9 cellular contexts compared by ENCODE assay signal in genomic region chr4:102809190-102809589, GRCh38. TPM values are rescaled to one million over a fixed set of nuclear protein-coding genes. Genes with fewer than 3 reads are reported as not detected.
DNase-seq lines count a peak whose midpoint lies in the region; ATAC-seq and TF ChIP-seq lines count a peak whose summit lies in the region.
"Had no signal": no experiment of that assay in that cellular context is flagged by ENCODE, and none has a peak within 500 bp of the region (broad histone marks: within the 10 kb centered on the region; RNA-seq: fewer than 3 reads in every experiment).

No MANE protein-coding gene starts in this region.

- CTCF ChIA-PET in CD8-positive, alpha-beta memory T cell (lab: Charles Lee): interaction anchor here (1.0 to 1.8 kb wide), 2 partner anchors 10 to 16 kb away, joined by 3 to 5 read pairs; no protein-coding TSS in a partner anchor
- CTCF ChIA-PET in mammary epithelial cell (lab: Charles Lee; ENCODE audit: low non-redundant PET): no interaction called here

- H3K4me1 Mint-ChIP-seq in CD8-positive, alpha-beta memory T cell: peaks cover 76 to 96% (median 92%) of the 10 kb centered on the region in 3 donors
- peaks cover 71 to 88% of the 10 kb centered on the region in 2 donors for H3K4me1 Mint-ChIP-seq in immature natural killer cell

- no peaks in the 10 kb centered on the region for H3K9me3 ChIP-seq in CD8-positive, alpha-beta memory T cell (ENCODE audit: low read length)
- no peaks in the 10 kb centered on the region for H3K9me3 ChIP-seq in mammary epithelial cell (replicated peaks; ENCODE audit: insufficient read depth, low read length)

- no peak overlapping the region for H3K56ac ChIP-seq in mesendoderm (ENCODE audit: low read length)

- H3K27ac Mint-ChIP-seq in CD8-positive, alpha-beta memory T cell: peak overlapping the region in 7 of 8 donors; percentile 16 to 74 (median 48)
- peak overlapping the region in 5 of 6 donors; percentile 1 to 67 (median 33) for H3K27ac Mint-ChIP-seq in immature natural killer cell

- H3K4me3 ChIP-seq in CD8-positive, alpha-beta memory T cell (ENCODE audit: low read length): no peak overlapping the region
- H3K4me3 ChIP-seq in NB4 (ENCODE audit: low read depth, low read length): no peak overlapping the region
- H3K4me3 ChIP-seq in mesendoderm (ENCODE audit: low read length): no peak overlapping the region
- H3K4me3 ChIP-seq in mammary epithelial cell (replicated peaks in 1 of 3; ENCODE audit: insufficient read depth in 1 of 3, low read depth in 2 of 3, low read length in 3 of 3): no peak overlapping the region

- peak overlapping the region in 3 of 7 donors; percentile 0 to 12 (median 1) for H3K4me3 Mint-ChIP-seq in CD8-positive, alpha-beta memory T cell
- peak overlapping the region in 3 of 5 donors; percentile 5 to 14 (median 12) for H3K4me3 Mint-ChIP-seq in immature natural killer cell

- no peak overlapping the region for H3K18ac ChIP-seq in mesendoderm (ENCODE audit: low read length)

- H3K27me3 ChIP-seq in CD8-positive, alpha-beta memory T cell (ENCODE audit: insufficient read depth, low read length, poor library complexity, severe bottlenecking): no peaks in the 10 kb centered on the region
- H3K27me3 ChIP-seq in mesendoderm (ENCODE audit: insufficient read depth, low read length, poor library complexity) (no peaks in the 10 kb centered on the region), mammary epithelial cell (ENCODE audit: insufficient read depth, low read length) (no peaks in the 10 kb centered on the region)

- H4K8ac ChIP-seq in mesendoderm (ENCODE audit: low read depth, low read length): no peak overlapping the region

- H2BK120ac ChIP-seq in mesendoderm (ENCODE audit: low read depth, low read length): no peak overlapping the region

- DNase-seq in CD8-positive, alpha-beta memory T cell: no peak
- DNase-seq in NB4 (ENCODE audit: low read depth) (peak; percentile 36), immature natural killer cell (no peak), mesendoderm (no peak), AG20443 (ENCODE audit: low spot score) (no peak), DMS79 (lab: John Stamatoyannopoulos, UW) (no peak), mammary epithelial cell (no peak)
- DNase-seq: NCI-H2227 treated with DMSO at 0.1 percent for 48 hours had no signal

- TF ChIP-seq POLR2A in NB4 (IDR thresholded peaks at IDR 0.05; ENCODE audit: extremely low read depth, insufficient read length): no peak

- no peak overlapping the region for H2BK5ac ChIP-seq in mesendoderm (ENCODE audit: low read length)

- no peak overlapping the region for H2AK5ac ChIP-seq in mesendoderm (ENCODE audit: low read length)

- peaks cover 0 to 2% of the 10 kb centered on the region in 2 donors for H3K27me3 Mint-ChIP-seq in CD8-positive, alpha-beta memory T cell
- H3K27me3 Mint-ChIP-seq in immature natural killer cell (ENCODE audit: low read depth in 3 of 3): peaks cover 3 to 11% (median 3%) of the 10 kb centered on the region in 3 donors

- peaks cover 72% of the 10 kb centered on the region for H3K4me1 ChIP-seq in CD8-positive, alpha-beta memory T cell (ENCODE audit: insufficient read depth, low read length)
- H3K4me1 ChIP-seq in mesendoderm (ENCODE audit: control insufficient read depth, low read depth, low read length): no peaks in the 10 kb centered on the region
- peaks cover 11% of the 10 kb centered on the region for H3K4me1 ChIP-seq in mammary epithelial cell (ENCODE audit: insufficient read depth, low read length)

- H4K5ac ChIP-seq in mesendoderm (ENCODE audit: low read length): no peak overlapping the region

- no peak for TF ChIP-seq CTCF in NB4 (IDR thresholded peaks at IDR 0.05; ENCODE audit: low read depth, low read length)
- TF ChIP-seq CTCF in mammary epithelial cell (conservative IDR thresholded peaks at IDR 0.05 in 1 of 2, IDR thresholded peaks at IDR 0.05 in 1 of 2; ENCODE audit: extremely low read depth in 1 of 2, insufficient read depth in 1 of 2, low read depth in 1 of 2, low read length in 2 of 2): no peak

- H3K27ac ChIP-seq in CD8-positive, alpha-beta memory T cell (ENCODE audit: low read depth, low read length): no peak overlapping the region
- H3K27ac ChIP-seq in mesendoderm (ENCODE audit: low read depth, low read length): no peak overlapping the region
- no peak overlapping the region for H3K27ac ChIP-seq in mammary epithelial cell (ENCODE audit: insufficient read depth, low read depth, low read length)

- no peak overlapping the region for H2AFZ ChIP-seq in mammary epithelial cell (ENCODE audit: low read depth, low read length)

- H3K23ac ChIP-seq in mesendoderm (ENCODE audit: low read length): no peak overlapping the region

- no TSS peak for BruUV-seq in mammary epithelial cell (replicated peaks; lab: Mats Ljungman, UMichigan)

- H3K4me2 ChIP-seq in mesendoderm (ENCODE audit: low read length) (no peak overlapping the region), mammary epithelial cell (ENCODE audit: insufficient read depth, low read depth, low read length) (no peak overlapping the region)

- peaks cover 5% of the 10 kb centered on the region for H4K20me1 ChIP-seq in mammary epithelial cell (ENCODE audit: insufficient read depth, low read length)

- no peaks in the 10 kb centered on the region for H3K9me3 Mint-ChIP-seq in CD8-positive, alpha-beta memory T cell
- peaks cover 0 to 1% (median 0%) of the 10 kb centered on the region in 6 donors for H3K9me3 Mint-ChIP-seq in immature natural killer cell

- H3K36me3 Mint-ChIP-seq in CD8-positive, alpha-beta memory T cell: peaks cover 4 to 85% (median 19%) of the 10 kb centered on the region in 3 donors
- H3K36me3 Mint-ChIP-seq in immature natural killer cell: peaks cover 0 to 11% (median 10%) of the 10 kb centered on the region in 3 donors

- peaks cover 2% of the 10 kb centered on the region for H3K79me1 ChIP-seq in mesendoderm (ENCODE audit: low read length)

- in situ Hi-C loops in mammary epithelial cell (cut with MboI; ENCODE audit: low sequenced_read_pairs in 2 of 2): no loop called here

- H3K36me3 ChIP-seq in CD8-positive, alpha-beta memory T cell (ENCODE audit: insufficient read depth, low read length): peaks cover 35% of the 10 kb centered on the region
- no peaks in the 10 kb centered on the region for H3K36me3 ChIP-seq in mesendoderm (ENCODE audit: control insufficient read depth, insufficient read depth, low read length)
- H3K36me3 ChIP-seq in mammary epithelial cell (ENCODE audit: insufficient read depth, low read length): peaks cover 31% of the 10 kb centered on the region

- H2BK15ac ChIP-seq in mesendoderm (replicated peaks; ENCODE audit: low read depth): no peak overlapping the region

- WGBS in mesendoderm (ENCODE audit: extremely low coverage, insufficient coverage, low lambda C conversion rate): no CpG with 5 or more reads among the region's 3 CpGs
- 82% methylated on average over 3 of the region's 3 CpGs for WGBS in mammary epithelial cell (ENCODE audit: low coverage, missing lambda C conversion rate)

- POLR2A ChIA-PET in CD8-positive, alpha-beta memory T cell (lab: Charles Lee): interaction anchor here (1.2 kb wide), 1 partner anchor 18 kb away, joined by 8 read pairs; the partner anchor contains the start of gene UBE2D3

- H3K79me2 ChIP-seq in mesendoderm (ENCODE audit: control insufficient read depth, insufficient read depth, low read length): peaks cover 50% of the 10 kb centered on the region
- peaks cover 100% of the 10 kb centered on the region for H3K79me2 ChIP-seq in mammary epithelial cell (ENCODE audit: insufficient read depth, low read length)

- ATAC-seq in GM21526 (IDR thresholded peaks at IDR 0.05; ENCODE audit: low FRiP score, unreplicated experiment): peak; percentile 63

- dilution Hi-C loops in mammary epithelial cell (cut with HindIII; ENCODE audit: low sequenced_read_pairs): no loop called here

- intact Hi-C loops in mammary epithelial cell (cut with micrococcal nuclease): no loop called here

- H3K9ac ChIP-seq in mesendoderm (ENCODE audit: low read length): no peak overlapping the region
- H3K9ac ChIP-seq in mammary epithelial cell (ENCODE audit: insufficient read depth, low read length): no peak overlapping the region

- no peak overlapping the region for H3K4ac ChIP-seq in mesendoderm (ENCODE audit: low read depth, low read length)

RNA-seq across cellular contexts. Expression of gene UBE2D3, which starts 18.2 kb away (rescaled TPM):
- total RNA-seq in CD8-positive, alpha-beta memory T cell: 100 to 1,000 TPM; 436 to 452 TPM
- 466 TPM for polyA plus RNA-seq in CD8-positive, alpha-beta memory T cell
- polyA plus RNA-seq in immature natural killer cell (100 to 1,000 TPM; 411 to 718 (median 463) TPM), mammary epithelial cell (311 TPM)
- 604 TPM for polyA plus RNA-seq in mesendoderm (2013, experiment 1 of 2)
- 624 TPM for polyA plus RNA-seq in mesendoderm (2013, experiment 2 of 2)
- total RNA-seq in mammary epithelial cell: 100 to 1,000 TPM; 338 to 352 TPM
- polyA minus RNA-seq in mammary epithelial cell: 367 TPM

RNA-seq across cellular contexts. Expression of gene MANBA, which starts 48.4 kb away (rescaled TPM):
- 1 to 10 TPM; 9.1 to 9.5 TPM for total RNA-seq in CD8-positive, alpha-beta memory T cell
- polyA plus RNA-seq in CD8-positive, alpha-beta memory T cell: 16.5 TPM
- polyA plus RNA-seq in immature natural killer cell (10 to 100 TPM; 17.7 to 26.2 (median 18.3) TPM), mammary epithelial cell (8.2 TPM)
- polyA plus RNA-seq in mesendoderm (2013, experiment 1 of 2): 6.9 TPM
- 6.6 TPM for polyA plus RNA-seq in mesendoderm (2013, experiment 2 of 2)
- total RNA-seq in mammary epithelial cell: 10 to 100 TPM; 21.6 to 44.0 TPM
- 20.1 TPM for polyA minus RNA-seq in mammary epithelial cell

RNA-seq across cellular contexts. Expression of gene CISD2, which starts 59.6 kb away (rescaled TPM):
- 10 to 100 TPM; 43.6 to 43.7 TPM for total RNA-seq in CD8-positive, alpha-beta memory T cell
- 36.0 TPM for polyA plus RNA-seq in CD8-positive, alpha-beta memory T cell
- polyA plus RNA-seq in immature natural killer cell (10 to 100 TPM; 33.1 to 36.9 (median 34.9) TPM), mammary epithelial cell (19.2 TPM)
- 60.6 TPM for polyA plus RNA-seq in mesendoderm (2013, experiment 1 of 2)
- 65.9 TPM for polyA plus RNA-seq in mesendoderm (2013, experiment 2 of 2)
- 10 to 100 TPM; 23.0 to 26.8 TPM for total RNA-seq in mammary epithelial cell
- 14.8 TPM for polyA minus RNA-seq in mammary epithelial cell
